ENCODE assay signal across 33 cellular contexts in genomic region chr1:83808536-83808935, GRCh38.
DNase-seq lines count a peak whose midpoint lies in the region; ATAC-seq, FAIRE-seq and TF ChIP-seq lines count a peak whose summit lies in the region.
"Had no signal": no experiment of that assay in that cellular context is flagged by ENCODE, and none has a peak within 500 bp of the region (broad histone marks: within the 10 kb centered on the region; RNA-seq: fewer than 3 reads in every experiment).

No MANE protein-coding gene starts in this region.

- H3K4me3 ChIP-seq in liver (ENCODE audit: low read depth in 1 of 3, low read length in 3 of 3): no peak overlapping the region
- H3K4me3 ChIP-seq in HepG2 (replicated peaks in 1 of 3; ENCODE audit: insufficient read depth in 1 of 3, low read depth in 2 of 3, low read length in 3 of 3): no peak overlapping the region
- H3K4me3 ChIP-seq in right lobe of liver: no peak overlapping the region
- H3K4me3 ChIP-seq: A549; BLaER1; BLaER1 treated with 17β-estradiol and CSF1 and Interleukin-3, amounts not matched to agents 10 nM and 100 nM had no signal

- no peaks in the 10 kb centered on the region for H3K27me3 ChIP-seq in liver (ENCODE audit: control insufficient read depth in 4 of 4, insufficient read depth in 4 of 4, low read length in 3 of 4)
- H3K27me3 ChIP-seq in HepG2 (ENCODE audit: control insufficient read depth in 1 of 2, insufficient read depth in 2 of 2, low read length in 2 of 2): no peaks in the 10 kb centered on the region
- no peaks in the 10 kb centered on the region for H3K27me3 ChIP-seq in right lobe of liver
- H3K27me3 ChIP-seq: BE2C; BLaER1; BLaER1 treated with 17β-estradiol and CSF1 and Interleukin-3, amounts not matched to agents 10 nM and 100 nM had no signal

- no peak for DNase-seq in HepG2 (ENCODE audit: low spot score)
- DNase-seq in left lobe of liver (ENCODE audit: low spot score): peak; percentile 52
- DNase-seq in right lobe of liver: peak in 1 of 3 donors; percentile 58
- DNase-seq in GM10248 (ENCODE audit: extremely low spot score): no peak
- DNase-seq in AG08395 (ENCODE audit: low spot score): no peak
- DNase-seq: 8988T; ACHN; AML-193; BE2C; C1 segment of cervical spinal cord; Caco-2; Calu3; CD4-positive, alpha-beta memory T cell; CD4-positive, alpha-beta T cell; CD4-positive, CD25-positive, alpha-beta regulatory T cell; CD8-positive, alpha-beta memory T cell; CD8-positive, alpha-beta T cell; COR-L47; DMS 273 treated with DMSO at 0.1 percent for 48 hours; DMS153; DMS53; DMS79; DMS79 treated with DMSO at 0.1 percent for 48 hours; DND-41; EL had no signal

- no peak for ATAC-seq in HepG2
- ATAC-seq in left lobe of liver: peak; percentile 92
- peak; percentile 57 to 91 (median 72) for ATAC-seq in right lobe of liver
- ATAC-seq: A549; CD8-positive, alpha-beta T cell had no signal

- no peaks in the 10 kb centered on the region for H3K79me2 ChIP-seq in HepG2 (ENCODE audit: insufficient read depth, low read length)

- intact Hi-C loops in HepG2 (cut with micrococcal nuclease; ENCODE audit: unreplicated experiment): no loop called here
- intact Hi-C loops in right lobe of liver (cut with DNase I): no loop called here

- H3K9me3 ChIP-seq in liver (ENCODE audit: control insufficient read depth in 4 of 4, low read length in 3 of 4) (no peaks in the 10 kb centered on the region), HepG2 (ENCODE audit: low read length) (peaks cover 23% of the 10 kb centered on the region; the same call in 1 of the 2 replicates), right lobe of liver (no peaks in the 10 kb centered on the region)
- H3K9me3 ChIP-seq: A549; BE2C; BLaER1; BLaER1 treated with 17β-estradiol and CSF1 and Interleukin-3, amounts not matched to agents 10 nM and 100 nM; Caco-2 had no signal

- no peak overlapping the region for H2AFZ ChIP-seq in HepG2 (ENCODE audit: low read length)

- no peak overlapping the region for H3K4me2 ChIP-seq in HepG2 (ENCODE audit: low read depth, low read length)
- H3K4me2 ChIP-seq: A549; BLaER1; BLaER1 treated with 17β-estradiol and CSF1 and Interleukin-3, amounts not matched to agents 10 nM and 100 nM had no signal

- peak; percentile 9 to 42 for TF ChIP-seq RAD21 in liver (IDR thresholded peaks at IDR 0.05)
- no peak for TF ChIP-seq RAD21 in HepG2 (CRISPR knock-in tag; IDR thresholded peaks at IDR 0.05)

- no peak for TF ChIP-seq CTCF in liver (IDR thresholded peaks at IDR 0.05; ENCODE audit: low read depth, low read length, missing input control)
- TF ChIP-seq CTCF in HepG2 (CRISPR knock-in tag; IDR thresholded peaks at IDR 0.05): no peak
- no peak for TF ChIP-seq CTCF in right lobe of liver (IDR thresholded peaks at IDR 0.05)
- TF ChIP-seq CTCF in GM10248 (IDR thresholded peaks at IDR 0.05; ENCODE audit: control extremely low read depth, extremely low read depth, low read depth, missing control alignments): no peak

- H3K36me3 ChIP-seq in liver (ENCODE audit: control insufficient read depth in 4 of 4, insufficient read depth in 3 of 4, low read depth in 1 of 4, low read length in 3 of 4) (no peaks in the 10 kb centered on the region), HepG2 (replicated peaks in 1 of 2; ENCODE audit: control insufficient read depth in 1 of 2, insufficient read depth in 2 of 2, low read length in 2 of 2) (no peaks in the 10 kb centered on the region), right lobe of liver (no peaks in the 10 kb centered on the region)
- H3K36me3 ChIP-seq: BE2C; BLaER1; BLaER1 treated with 17β-estradiol and CSF1 and Interleukin-3, amounts not matched to agents 10 nM and 100 nM had no signal

- no peak for TF ChIP-seq POLR2A in HepG2 (IDR thresholded peaks at IDR 0.05; ENCODE audit: insufficient read depth in 1 of 2, low read depth in 2 of 2, low read length in 2 of 2)
- no peak for TF ChIP-seq POLR2A in right lobe of liver (IDR thresholded peaks at IDR 0.05)

- BruUV-seq in HepG2 (replicated peaks; lab: Mats Ljungman, UMichigan): no TSS peak

- POLR2A ChIA-PET in HepG2 (lab: Yijun Ruan, JAX): no interaction called here
- POLR2A ChIA-PET in GM10248 (lab: Yijun Ruan, JAX): no interaction called here

- H3K4me1 ChIP-seq in liver (ENCODE audit: control insufficient read depth in 4 of 4, insufficient read depth in 4 of 4, low read length in 3 of 4) (peaks cover 0 to 12% (median 0%) of the 10 kb centered on the region in 4 donors), HepG2 (ENCODE audit: insufficient read depth, low read length) (no peaks in the 10 kb centered on the region), right lobe of liver (peaks cover 0 to 9% (median 0%) of the 10 kb centered on the region in 4 donors)
- H3K4me1 ChIP-seq: A549, BLaER1, Caco-2 had no signal

- in situ Hi-C loops in HepG2 (cut with HindIII; ENCODE audit: extremely low pct_ligation_motif_present, low pct_unique_long_range_greater_than_20kb): no loop called here

- CTCF ChIA-PET in HepG2 (lab: Yijun Ruan, JAX; ENCODE audit: low intra/inter-chr PET ratio, low total read pairs): no interaction called here
- CTCF ChIA-PET in GM10248 (lab: Yijun Ruan, JAX): no interaction called here

- no peak for FAIRE-seq in HepG2 (lab: Jason Lieb, UNC)
- FAIRE-seq: A204.1, A549, D721Med had no signal

- no peaks in the 10 kb centered on the region for H4K20me1 ChIP-seq in HepG2 (ENCODE audit: insufficient read depth, low read length)
- H4K20me1 ChIP-seq: BLaER1; BLaER1 treated with 17β-estradiol and CSF1 and Interleukin-3, amounts not matched to agents 10 nM and 100 nM had no signal

- TF ChIP-seq EP300 in HepG2 (IDR thresholded peaks at IDR 0.05; ENCODE audit: low read depth in 2 of 2, low read length in 2 of 2): no peak
- TF ChIP-seq EP300 in HepG2 (CRISPR knock-in tag; IDR thresholded peaks at IDR 0.05; ENCODE audit: borderline replicate concordance): no peak

- H3K9ac ChIP-seq in liver (ENCODE audit: low read depth in 1 of 2, low read length in 2 of 2) (no peak overlapping the region), HepG2 (ENCODE audit: insufficient read depth, low read depth, low read length) (no peak overlapping the region)
- H3K9ac ChIP-seq: BLaER1; BLaER1 treated with 17β-estradiol and CSF1 and Interleukin-3, amounts not matched to agents 10 nM and 100 nM had no signal

- H3K27ac ChIP-seq in liver (ENCODE audit: low read depth in 1 of 2, low read length in 2 of 2) (no peak overlapping the region), HepG2 (ENCODE audit: extremely low read length, insufficient read depth, low read length) (no peak overlapping the region), right lobe of liver (no peak overlapping the region)
- H3K27ac ChIP-seq: 22Rv1; A549; BLaER1; BLaER1 treated with 17β-estradiol and CSF1 and Interleukin-3, amounts not matched to agents 10 nM and 100 nM; C4-2B had no signal

TF ChIP-seq in liver, 16 proteins besides CTCF, POLR2A, EP300 and RAD21 (continues in another document):
- TF ChIP-seq RXRA (IDR thresholded peaks at IDR 0.05) (peak in 1 of 2 donors; percentile 8), NR2F2 (IDR thresholded peaks at IDR 0.05) (no peak), TAF1 (conservative IDR thresholded peaks at IDR 0.05) (no peak), SP1 (IDR thresholded peaks at IDR 0.05) (peak; percentile 56), HNF4A (conservative IDR thresholded peaks at IDR 0.05) (peak; percentile 84 to 87), EGR1 (IDR thresholded peaks at IDR 0.05; ENCODE audit: low read depth in 2 of 2) (no peak), YY1 (IDR thresholded peaks at IDR 0.05) (peak; percentile 15)
- TF ChIP-seq, protein P1, sequence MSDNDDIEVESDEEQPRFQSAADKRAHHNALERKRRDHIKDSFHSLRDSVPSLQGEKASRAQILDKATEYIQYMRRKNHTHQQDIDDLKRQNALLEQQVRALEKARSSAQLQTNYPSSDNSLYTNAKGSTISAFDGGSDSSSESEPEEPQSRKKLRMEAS (IDR thresholded peaks at IDR 0.05): no peak

TF ChIP-seq in HepG2, 621 proteins besides CTCF, POLR2A, EP300 and RAD21 (continues in another document):
- TF ChIP-seq ZNF282 (IDR thresholded peaks at IDR 0.05; ENCODE audit: partially characterized antibody) (no peak), NONO (IDR thresholded peaks at IDR 0.05) (no peak), NONO (CRISPR knock-in tag; conservative IDR thresholded peaks at IDR 0.05) (no peak), PRDM10 (CRISPR knock-in tag; IDR thresholded peaks at IDR 0.05; ENCODE audit: low read depth) (no peak), ZSCAN20 (CRISPR knock-in tag; IDR thresholded peaks at IDR 0.05; ENCODE audit: borderline replicate concordance) (no peak), ZNF740 (CRISPR knock-in tag; IDR thresholded peaks at IDR 0.05) (no peak), JARID2 (CRISPR knock-in tag; IDR thresholded peaks at IDR 0.05; ENCODE audit: insufficient replicate concordance) (no peak)
